12 cellular contexts compared by ENCODE assay signal in the genomic region with DNA sequence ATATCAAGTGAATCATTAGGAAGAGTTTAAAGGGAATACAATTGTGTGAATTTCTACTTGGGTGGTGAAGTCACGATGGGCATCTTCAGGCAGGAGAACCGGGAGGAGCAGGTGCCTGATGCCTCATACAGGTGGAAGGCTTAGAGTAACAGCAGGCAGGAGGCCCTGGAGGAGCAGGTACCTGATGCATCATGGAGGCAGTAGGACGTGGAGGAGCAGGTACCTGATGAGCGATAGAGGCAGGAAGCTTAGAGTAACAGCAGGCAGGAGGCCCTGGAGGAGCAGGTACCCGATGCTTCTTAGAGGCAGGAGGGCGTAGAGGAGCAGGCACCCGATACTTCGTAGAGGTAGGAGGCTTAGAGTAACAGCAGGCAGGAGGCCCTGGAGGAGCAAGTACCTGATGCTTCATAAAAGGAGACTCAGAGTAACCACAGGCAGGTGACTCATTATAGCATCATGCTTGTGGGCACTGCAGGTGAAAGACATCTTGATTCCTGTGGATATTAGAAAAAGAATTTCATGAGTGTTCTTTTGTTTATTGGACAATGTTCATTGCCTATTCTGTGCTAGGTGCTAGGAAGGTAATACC.
A peak's percentile ranks its signal among the peaks of the same experiment; 100 is the strongest.
DNase-seq lines count a peak whose midpoint lies in the region; ATAC-seq and TF ChIP-seq lines count a peak whose summit lies in the region.
"Had no signal": no experiment of that assay in that cellular context is flagged by ENCODE, and none has a peak within 500 bp of the region (broad histone marks: within the 10 kb centered on the region; RNA-seq: fewer than 3 reads in every experiment).

No MANE protein-coding gene starts in this region.

- peaks cover 5% of the 10 kb centered on the region for H3K36me3 Mint-ChIP-seq in activated naive CD4-positive, alpha-beta T cell treated with anti-CD3 and anti-CD28 coated beads, Interleukin-2, amount 10 ng/mL, durations not matched to agents 7 days and 5 days
- peaks cover 34% of the 10 kb centered on the region for H3K36me3 Mint-ChIP-seq in nephron progenitor cell (ENCODE audit: low read depth)

- H3K4me1 Mint-ChIP-seq in activated naive CD4-positive, alpha-beta T cell treated with anti-CD3 and anti-CD28 coated beads, Interleukin-2, amount 10 ng/mL, durations not matched to agents 7 days and 5 days: peaks cover 18% of the 10 kb centered on the region
- H3K4me1 Mint-ChIP-seq in nephron progenitor cell: no peaks in the 10 kb centered on the region

- no peaks in the 10 kb centered on the region for H3K27me3 Mint-ChIP-seq in activated naive CD4-positive, alpha-beta T cell treated with anti-CD3 and anti-CD28 coated beads, Interleukin-2, amount 10 ng/mL, durations not matched to agents 7 days and 5 days
- H3K27me3 Mint-ChIP-seq in nephron progenitor cell (ENCODE audit: low read depth, poor library complexity): peaks cover 8% of the 10 kb centered on the region
- H3K27me3 Mint-ChIP-seq: naive B cell had no signal

- DNase-seq in DMS53 (lab: John Stamatoyannopoulos, UW): peak; percentile 67
- peak; percentile 81 for DNase-seq in M059J (ENCODE audit: low read depth)
- DNase-seq in activated naive CD4-positive, alpha-beta T cell treated with anti-CD3 and anti-CD28 coated beads, Interleukin-2, amount 10 ng/mL, durations not matched to agents 7 days and 5 days: no peak
- no peak for DNase-seq in nephron progenitor cell
- no peak for DNase-seq in cardiac septum (ENCODE audit: low spot score)
- no peak for DNase-seq in CD1c-positive myeloid dendritic cell (ENCODE audit: extremely low spot score)
- DNase-seq in substantia nigra (lab: John Stamatoyannopoulos, UW): no peak
- DNase-seq: naive B cell, NCI-H1436 treated with DMSO at 0.1 percent for 48 hours had no signal

- intact Hi-C loops in cardiac septum (cut with DNase I): no loop called here

- CTCF ChIA-PET in activated naive CD4-positive, alpha-beta T cell treated with anti-CD3 and anti-CD28 coated beads, Interleukin-2, amount 10 ng/mL, durations not matched to agents 7 days and 5 days (lab: Charles Lee): no interaction called here

- H3K9me3 Mint-ChIP-seq in activated naive CD4-positive, alpha-beta T cell treated with anti-CD3 and anti-CD28 coated beads, Interleukin-2, amount 10 ng/mL, durations not matched to agents 7 days and 5 days: no peaks in the 10 kb centered on the region
- H3K9me3 Mint-ChIP-seq in nephron progenitor cell: peaks cover 7% of the 10 kb centered on the region
- H3K9me3 Mint-ChIP-seq: naive B cell had no signal

- ATAC-seq in HG03432 (IDR thresholded peaks at IDR 0.05; ENCODE audit: unreplicated experiment): no peak

- TF ChIP-seq CTCF in nephron progenitor cell (IDR thresholded peaks at IDR 0.05): no peak

- peak overlapping the region; percentile 35 for H3K27ac Mint-ChIP-seq in activated naive CD4-positive, alpha-beta T cell treated with anti-CD3 and anti-CD28 coated beads, Interleukin-2, amount 10 ng/mL, durations not matched to agents 7 days and 5 days
- peak overlapping the region; percentile 5 for H3K27ac Mint-ChIP-seq in nephron progenitor cell

- H3K27ac ChIP-seq in substantia nigra (ENCODE audit: low read depth, low read length, poor library complexity, severe bottlenecking): no peak overlapping the region
- H3K27ac ChIP-seq: HL-60, vagina had no signal

- no peak overlapping the region for H3K4me3 Mint-ChIP-seq in activated naive CD4-positive, alpha-beta T cell treated with anti-CD3 and anti-CD28 coated beads, Interleukin-2, amount 10 ng/mL, durations not matched to agents 7 days and 5 days
- H3K4me3 Mint-ChIP-seq in nephron progenitor cell: no peak overlapping the region
- H3K4me3 Mint-ChIP-seq: naive B cell had no signal

Comparison
In these comparisons a context has a peak if more than half of its experiments do, and no peak if none do; other contexts are left out.
1. DNase-seq: peak in DMS53 (single experiment) and M059J (single experiment); none in activated naive CD4-positive, alpha-beta T cell treated with anti-CD3 and anti-CD28 coated beads, Interleukin-2, amount 10 ng/mL, durations not matched to agents 7 days and 5 days (single experiment), nephron progenitor cell (single experiment), cardiac septum (single experiment), CD1c-positive myeloid dendritic cell (single experiment) and substantia nigra (0 of 49).